19 cellular contexts compared by ENCODE assay signal in the genomic region with DNA sequence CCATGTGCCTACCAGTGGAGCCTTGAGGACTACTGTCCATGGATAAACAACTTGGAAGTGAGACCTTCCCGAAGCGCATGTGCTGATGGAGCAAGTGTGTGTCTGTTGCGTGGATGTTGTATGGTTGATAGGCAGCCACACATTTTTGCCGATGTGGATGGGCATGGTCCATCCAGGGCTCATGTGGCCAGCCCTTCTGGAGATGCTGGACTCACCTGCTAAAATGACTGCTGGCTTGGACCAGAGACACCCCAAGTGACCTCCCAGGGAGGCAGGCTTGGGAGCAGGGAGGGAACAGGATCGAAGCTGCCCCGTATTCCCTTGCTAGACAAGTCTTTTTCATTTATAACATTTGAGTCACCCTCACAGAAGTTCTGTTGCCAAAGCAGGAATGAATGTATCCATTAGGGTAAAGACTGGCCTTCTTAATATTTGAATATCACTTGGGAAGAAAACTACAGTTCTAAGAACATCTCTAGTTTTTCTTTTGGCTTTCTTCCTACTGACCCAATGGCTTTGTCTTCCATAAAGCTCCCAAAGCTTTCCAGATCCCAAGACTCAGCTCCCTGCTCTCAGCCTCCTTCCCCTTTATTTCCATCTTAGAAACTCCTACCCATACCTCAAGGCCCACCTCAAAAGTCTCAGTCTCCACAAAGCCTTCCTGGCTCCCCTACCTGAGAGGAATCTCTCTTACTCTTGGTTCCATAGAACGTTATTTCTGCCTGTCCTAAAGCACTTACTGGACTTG. TPM values are rescaled to one million over a fixed set of nuclear protein-coding genes. Genes with fewer than 3 reads are reported as not detected.
DNase-seq lines count a peak whose midpoint lies in the region; ATAC-seq and TF ChIP-seq lines count a peak whose summit lies in the region.
"Had no signal": no experiment of that assay in that cellular context is flagged by ENCODE, and none has a peak within 500 bp of the region (broad histone marks: within the 10 kb centered on the region; RNA-seq: fewer than 3 reads in every experiment).

No MANE protein-coding gene starts in this region.

- H3K9me3 Mint-ChIP-seq in activated T-helper 17 cell treated with anti-CD3 and anti-CD28 coated beads, Interleukin-2, amount 50 U/mL, for 72 hours = no peaks in the 10 kb centered on the region
- no peaks in the 10 kb centered on the region for H3K9me3 Mint-ChIP-seq in effector memory CD8-positive, alpha-beta T cell
- H3K9me3 Mint-ChIP-seq: IgD-negative memory B cell had no signal

- RAD21 ChIA-PET in HCT116 (lab: Charles Lee; ENCODE audit: low non-redundant PET in 1 of 2, low total read pairs in 2 of 2, uncharacterized antibody in 2 of 2, unreplicated experiment in 2 of 2) = no interaction called here

- peak overlapping the region in 1 of 2 experiments; percentile 49 for H3K4ac ChIP-seq in mesenchymal stem cell (ENCODE audit: low read depth in 1 of 2, low read length in 2 of 2)
- no peak overlapping the region for H3K4ac ChIP-seq in trophoblast cell (ENCODE audit: low read depth, low read length)

- H3K27ac Mint-ChIP-seq in activated T-helper 17 cell treated with anti-CD3 and anti-CD28 coated beads, Interleukin-2, amount 50 U/mL, for 72 hours = no peak overlapping the region
- H3K27ac Mint-ChIP-seq in effector memory CD8-positive, alpha-beta T cell = no peak overlapping the region
- H3K27ac Mint-ChIP-seq: IgD-negative memory B cell had no signal

- H3K4me2 ChIP-seq in HCT116 (ENCODE audit: low read length) (peak overlapping the region; percentile 80), mesenchymal stem cell (ENCODE audit: low read length, poor library complexity, severe bottlenecking) (no peak overlapping the region), trophoblast cell (ENCODE audit: low read length) (no peak overlapping the region)

- H3K79me2 ChIP-seq in HCT116 (ENCODE audit: insufficient read depth, low read length) = no peaks in the 10 kb centered on the region
- H3K79me2 ChIP-seq in trophoblast cell (ENCODE audit: control insufficient read depth, insufficient read depth, low read length, poor library complexity) = peaks cover 4% of the 10 kb centered on the region

- DNase-seq in HCT116 (ENCODE audit: low read depth, low spot score) = no peak
- peak; percentile 29 for DNase-seq in mesenchymal stem cell
- no peak for DNase-seq in trophoblast cell
- no peak for DNase-seq in germinal center (ENCODE audit: low spot score)
- DNase-seq in anterior cingulate cortex (lab: John Stamatoyannopoulos, UW) = no peak
- DNase-seq in effector memory CD8-positive, alpha-beta T cell = no peak
- no peak for DNase-seq in body of pancreas
- DNase-seq: DMS 273 treated with DMSO at 0.1 percent for 48 hours, MV-4-11, NCI-H1417 treated with DMSO at 0.1 percent for 48 hours, NCI-H2029 treated with DMSO at 0.1 percent for 48 hours, NCI-H510A treated with DMSO at 0.1 percent for 48 hours, SHP77 had no signal

- no peak overlapping the region for H2AFZ ChIP-seq in HCT116 (ENCODE audit: low read depth, low read length, poor library complexity, severe bottlenecking)
- no peak overlapping the region for H2AFZ ChIP-seq in mesenchymal stem cell (ENCODE audit: low read depth, low read length)
- H2AFZ ChIP-seq in trophoblast cell (ENCODE audit: insufficient read depth, low read length, poor library complexity) = no peak overlapping the region

- H3K23ac ChIP-seq in mesenchymal stem cell (ENCODE audit: low read length in 2 of 2) = no peak overlapping the region
- no peak overlapping the region for H3K23ac ChIP-seq in trophoblast cell (ENCODE audit: low read length)

- H3K14ac ChIP-seq in mesenchymal stem cell (ENCODE audit: low read length in 2 of 2) (peak overlapping the region in 1 of 2 experiments; percentile 94), trophoblast cell (ENCODE audit: low read length) (no peak overlapping the region)

- TF ChIP-seq RAD21 in HCT116 (IDR thresholded peaks at IDR 0.05; ENCODE audit: low read depth) = no peak

- no peaks in the 10 kb centered on the region for H4K20me1 ChIP-seq in HCT116 (ENCODE audit: insufficient read depth)

- no peaks in the 10 kb centered on the region for H3K4me1 Mint-ChIP-seq in activated T-helper 17 cell treated with anti-CD3 and anti-CD28 coated beads, Interleukin-2, amount 50 U/mL, for 72 hours
- H3K4me1 Mint-ChIP-seq in effector memory CD8-positive, alpha-beta T cell (ENCODE audit: low read depth in 2 of 2) = no peaks in the 10 kb centered on the region

- H3K27ac ChIP-seq in HCT116 (ENCODE audit: low read depth, low read length) = no peak overlapping the region
- no peak overlapping the region for H3K27ac ChIP-seq in mesenchymal stem cell (ENCODE audit: low read length, poor library complexity, severe bottlenecking)
- no peak overlapping the region for H3K27ac ChIP-seq in trophoblast cell (ENCODE audit: low read depth, low read length)
- H3K27ac ChIP-seq in body of pancreas = no peak overlapping the region

- no peak for TF ChIP-seq POLR2A in HCT116 (IDR thresholded peaks at IDR 0.05; ENCODE audit: borderline replicate concordance, extremely low read depth, insufficient read depth, insufficient read length)
- TF ChIP-seq POLR2A in body of pancreas (IDR thresholded peaks at IDR 0.05) = no peak

- H2BK15ac ChIP-seq in mesenchymal stem cell (ENCODE audit: low read depth, poor library complexity, severe bottlenecking) = no peak overlapping the region

- no peak for TF ChIP-seq CTCF in HCT116 (IDR thresholded peaks at IDR 0.05 in 2 of 3, conservative IDR thresholded peaks at IDR 0.05 in 1 of 3; ENCODE audit: borderline replicate concordance in 1 of 3, insufficient read depth in 1 of 3, low read depth in 2 of 3, low read length in 2 of 3)
- TF ChIP-seq CTCF in body of pancreas (IDR thresholded peaks at IDR 0.05) = no peak

- peak overlapping the region; percentile 49 to 91 for H2BK12ac ChIP-seq in mesenchymal stem cell (ENCODE audit: low read length in 2 of 2)
- peak overlapping the region; percentile 1 for H2BK12ac ChIP-seq in trophoblast cell (ENCODE audit: low read length)

- H3K4me1 ChIP-seq in HCT116 (ENCODE audit: control insufficient read depth in 1 of 2, insufficient read depth in 2 of 2, low read length in 2 of 2) (peaks cover 25 to 46% of the 10 kb centered on the region in 2 experiments), mesenchymal stem cell (ENCODE audit: control insufficient read depth, insufficient read depth, low read depth, low read length) (peaks cover 18% of the 10 kb centered on the region), trophoblast cell (ENCODE audit: control insufficient read depth in 1 of 2, insufficient read depth in 2 of 2, low read length in 2 of 2) (peaks cover 17 to 39% of the 10 kb centered on the region in 2 experiments), body of pancreas (peaks cover 12% of the 10 kb centered on the region)

- POLR2A ChIA-PET in HCT116 (lab: Charles Lee) = no interaction called here

- H3K27me3 ChIP-seq in HCT116 (ENCODE audit: insufficient read depth, low read length) (no peaks in the 10 kb centered on the region), mesenchymal stem cell (ENCODE audit: control insufficient read depth in 1 of 2, insufficient read depth in 1 of 2, low read length in 2 of 2) (peaks cover 6 to 8% of the 10 kb centered on the region in 2 experiments), trophoblast cell (ENCODE audit: insufficient read depth, low read length) (no peaks in the 10 kb centered on the region), body of pancreas (no peaks in the 10 kb centered on the region)

- H3K79me1 ChIP-seq in mesenchymal stem cell (replicated peaks; ENCODE audit: low read length, poor library complexity, severe bottlenecking) (peaks cover 14% of the 10 kb centered on the region), trophoblast cell (ENCODE audit: low read length) (peaks cover 18% of the 10 kb centered on the region)

- H3K9me2 ChIP-seq in HCT116 (ENCODE audit: insufficient read depth) = no peaks in the 10 kb centered on the region

- H3K9ac ChIP-seq in HCT116 (ENCODE audit: low read length) (no peak overlapping the region), mesenchymal stem cell (ENCODE audit: low read length) (no peak overlapping the region), trophoblast cell (ENCODE audit: low read length) (no peak overlapping the region)

- no peak overlapping the region for H4K12ac ChIP-seq in trophoblast cell (ENCODE audit: low read depth, low read length)

- H4K91ac ChIP-seq in mesenchymal stem cell (ENCODE audit: low read length) (peak overlapping the region; percentile 89), trophoblast cell (ENCODE audit: low read depth, low read length) (peak overlapping the region; percentile 6)

- CTCF ChIA-PET in HCT116 (lab: Charles Lee) = no interaction called here

- peaks cover 12% of the 10 kb centered on the region for H3K27me3 Mint-ChIP-seq in activated T-helper 17 cell treated with anti-CD3 and anti-CD28 coated beads, Interleukin-2, amount 50 U/mL, for 72 hours
- H3K27me3 Mint-ChIP-seq in effector memory CD8-positive, alpha-beta T cell = peaks cover 22 to 50% of the 10 kb centered on the region in 2 donors

- intact Hi-C loops in HCT116 (cut with micrococcal nuclease) = no loop called here
- intact Hi-C loops in body of pancreas (cut with DNase I) = no loop called here

- H4K8ac ChIP-seq in mesenchymal stem cell (ENCODE audit: low read length) = peak overlapping the region; percentile 35
- H4K8ac ChIP-seq in trophoblast cell (ENCODE audit: low read depth, low read length) = no peak overlapping the region

- WGBS in mesenchymal stem cell = 80% methylated on average over 5 of the region's 7 CpGs
- WGBS in trophoblast cell (ENCODE audit: extremely low coverage, insufficient coverage, insufficient read length) = no CpG with 5 or more reads among the region's 7 CpGs
- WGBS in body of pancreas, 2 donors = 86 to 88% methylated on average over 6 to 7 of the region's 7 CpGs

- H2AK5ac ChIP-seq in mesenchymal stem cell (ENCODE audit: low read length, severe bottlenecking) = no peak overlapping the region
- peak overlapping the region; percentile 8 for H2AK5ac ChIP-seq in trophoblast cell (ENCODE audit: low read length)

- H3K36me3 ChIP-seq in HCT116 (ENCODE audit: control insufficient read depth in 1 of 2, insufficient read depth in 2 of 2, low read length in 2 of 2) = no peaks in the 10 kb centered on the region
- no peaks in the 10 kb centered on the region for H3K36me3 ChIP-seq in mesenchymal stem cell (ENCODE audit: control insufficient read depth in 1 of 2, insufficient read depth in 2 of 2, low read depth in 1 of 2, low read length in 2 of 2)
- H3K36me3 ChIP-seq in trophoblast cell (ENCODE audit: control insufficient read depth in 1 of 2, insufficient read depth in 2 of 2, low read length in 2 of 2) = no peaks in the 10 kb centered on the region
- no peaks in the 10 kb centered on the region for H3K36me3 ChIP-seq in body of pancreas (replicated peaks in 1 of 2; ENCODE audit: insufficient read depth in 1 of 2, low read depth in 2 of 2)
- H3K36me3 ChIP-seq: HAP-1 had no signal

- no peaks in the 10 kb centered on the region for H3K36me3 Mint-ChIP-seq in activated T-helper 17 cell treated with anti-CD3 and anti-CD28 coated beads, Interleukin-2, amount 50 U/mL, for 72 hours (ENCODE audit: low read depth)
- H3K36me3 Mint-ChIP-seq in effector memory CD8-positive, alpha-beta T cell (ENCODE audit: insufficient read depth) = peaks cover 4% of the 10 kb centered on the region
- H3K36me3 Mint-ChIP-seq: IgD-negative memory B cell had no signal

- H3K18ac ChIP-seq in mesenchymal stem cell (ENCODE audit: low read depth in 1 of 2, low read length in 2 of 2) (peak overlapping the region; percentile 74 to 90), trophoblast cell (ENCODE audit: low read length) (peak overlapping the region; percentile 6)

- H2BK5ac ChIP-seq in mesenchymal stem cell (ENCODE audit: low read depth, low read length, poor library complexity, severe bottlenecking) (no peak overlapping the region), trophoblast cell (ENCODE audit: low read depth, low read length, poor library complexity) (no peak overlapping the region)

- peak overlapping the region; percentile 7 for H3K4me3 Mint-ChIP-seq in activated T-helper 17 cell treated with anti-CD3 and anti-CD28 coated beads, Interleukin-2, amount 50 U/mL, for 72 hours
- H3K4me3 Mint-ChIP-seq in effector memory CD8-positive, alpha-beta T cell = no peak overlapping the region

- H2BK120ac ChIP-seq in mesenchymal stem cell (ENCODE audit: low read depth, low read length) (no peak overlapping the region), trophoblast cell (ENCODE audit: insufficient read depth, low read length, poor library complexity) (no peak overlapping the region)

- H3K4me3 ChIP-seq in HCT116 (replicated peaks in 1 of 2; ENCODE audit: low read depth in 1 of 2, low read length in 2 of 2) = no peak overlapping the region; a peak in 1 of 4 replicates
- no peak overlapping the region for H3K4me3 ChIP-seq in mesenchymal stem cell (ENCODE audit: insufficient read depth in 1 of 2, low read depth in 1 of 2, low read length in 2 of 2)
- no peak overlapping the region for H3K4me3 ChIP-seq in trophoblast cell (ENCODE audit: low read depth, low read length)
- H3K4me3 ChIP-seq in body of pancreas = no peak overlapping the region
- H3K4me3 ChIP-seq: HAP-1 had no signal

- H3K9me3 ChIP-seq in HCT116 (ENCODE audit: control insufficient read depth in 1 of 2, insufficient read depth in 1 of 2, low read depth in 1 of 2, low read length in 2 of 2) (no peaks in the 10 kb centered on the region), mesenchymal stem cell (ENCODE audit: control insufficient read depth, low read length) (no peaks in the 10 kb centered on the region), trophoblast cell (ENCODE audit: insufficient read depth, low read depth, low read length) (peaks cover 3% of the 10 kb centered on the region), body of pancreas (no peaks in the 10 kb centered on the region)
- H3K9me3 ChIP-seq: HAP-1 had no signal

- no TSS peak for BruUV-seq in HCT116 (replicated peaks; lab: Mats Ljungman, UMichigan)

- ATAC-seq in HCT116 (no peak), body of pancreas (no peak)
- ATAC-seq in activated T-helper 17 cell treated with anti-CD3 and anti-CD28 coated beads, Interleukin-2, amount 50 U/mL, for 72 hours (replicated peaks) = no peak
- no peak for ATAC-seq in effector memory CD8-positive, alpha-beta T cell (replicated peaks)

RNA-seq across cellular contexts. Expression of a gene that starts 3.0 kb away (rescaled TPM):
- 12.3 TPM for total RNA-seq in HCT116 (2021; ENCODE audit: unreplicated experiment)
- 8.7 and 10.1 TPM in 2 replicates for polyA plus RNA-seq in HCT116 (2012)
- total RNA-seq in activated T-helper 17 cell treated with anti-CD3 and anti-CD28 coated beads, Interleukin-2, amount 50 U/mL, for 72 hours = 10 to 100 TPM; 32.7 to 54.1 TPM
- 20.4 TPM for polyA plus RNA-seq in mesenchymal stem cell (2013, experiment 1 of 2)
- 22.5 TPM for polyA plus RNA-seq in mesenchymal stem cell (2013, experiment 2 of 2)
- 14.9 and 19.4 TPM in 2 replicates for polyA plus RNA-seq in trophoblast cell (2013)
- total RNA-seq in body of pancreas = 1 to 10 TPM; 6.5 to 8.9 TPM

RNA-seq across cellular contexts. Expression of a gene that starts 17.1 kb away (rescaled TPM):
- 0.39 TPM for total RNA-seq in HCT116 (2021; ENCODE audit: unreplicated experiment)
- not detected in 2 replicates for polyA plus RNA-seq in HCT116 (2012)
- total RNA-seq in activated T-helper 17 cell treated with anti-CD3 and anti-CD28 coated beads, Interleukin-2, amount 50 U/mL, for 72 hours = not detected
- polyA plus RNA-seq in mesenchymal stem cell (2013, experiment 1 of 2) = 0.07 TPM
- polyA plus RNA-seq in mesenchymal stem cell (2013, experiment 2 of 2) = 0.05 TPM
- polyA plus RNA-seq in trophoblast cell (2013) = not detected in 2 replicates
- total RNA-seq in body of pancreas = under 1 TPM in 1 of 2 donors, not detected in 1; 0.26 TPM
- total RNA-seq: Daoy, LHCN-M2 had no signal
- polyA plus RNA-seq: BJ, IgD-negative memory B cell had no signal
